27 cellular contexts compared by ENCODE assay signal in the genomic region with DNA sequence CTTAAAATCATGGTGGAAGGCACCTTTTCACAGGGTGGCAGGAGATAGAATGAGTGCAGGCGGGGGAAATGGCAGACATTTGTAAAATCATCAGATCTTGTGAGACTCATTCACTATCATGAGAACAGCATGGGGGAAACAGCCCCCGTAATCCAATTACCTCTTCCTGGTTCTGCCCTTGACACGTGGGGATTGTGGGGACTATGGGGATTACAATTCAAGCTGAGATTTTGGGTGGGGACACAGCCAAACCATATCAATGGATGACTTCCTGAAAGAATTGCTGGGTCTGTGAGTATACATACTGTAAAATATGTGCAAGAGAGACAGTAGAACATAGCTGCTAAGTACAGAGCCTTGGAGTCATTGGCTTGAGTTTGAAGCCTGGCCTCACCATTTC.
"Had no signal": no experiment of that assay in that cellular context is flagged by ENCODE, and none has a peak within 500 bp of the region (broad histone marks: within the 10 kb centered on the region; RNA-seq: fewer than 3 reads in every experiment).

No MANE protein-coding gene starts in this region.

- H3K9me3 ChIP-seq: gastroesophageal sphincter, heart right ventricle, left ventricle myocardium inferior, lower lobe of right lung, mucosa of descending colon, right lobe of liver, stomach, thyroid gland, vagina had no signal

- H3K4me3 Mint-ChIP-seq: immature natural killer cell; mesothelial cell of epicardium; naive B cell; natural killer cell treated with Interleukin-12 subunit alpha and Interleukin-12 subunit beta and Interleukin-15 and Interleukin-18, amount 100 ng/mL, for 72 hours; neural progenitor cell; stimulated activated naive B cell treated with anti-CD40 and anti-IgM and Interleukin-4, amounts not matched to agents 10 μg/mL and 1 μg/mL and 100 μg/mL, for 72 hours had no signal

- ATAC-seq: gastroesophageal sphincter; heart right ventricle; left colon; lower lobe of right lung; mucosa of descending colon; natural killer cell treated with Interleukin-12 subunit alpha and Interleukin-12 subunit beta and Interleukin-15 and Interleukin-18, amount 100 ng/mL, for 72 hours; right lobe of liver; stimulated activated naive B cell treated with anti-CD40 and anti-IgM and Interleukin-4, amounts not matched to agents 10 μg/mL and 1 μg/mL and 100 μg/mL, for 72 hours had no signal

- H3K27ac ChIP-seq: gastroesophageal sphincter, heart right ventricle, left ventricle myocardium inferior, lower lobe of right lung, neural progenitor cell, parathyroid adenoma, right lobe of liver, stomach, thyroid gland, vagina had no signal

- H3K36me3 Mint-ChIP-seq: natural killer cell treated with Interleukin-12 subunit alpha and Interleukin-12 subunit beta and Interleukin-15 and Interleukin-18, amount 100 ng/mL, for 72 hours had no signal

- H3K9me3 Mint-ChIP-seq: naive B cell; natural killer cell treated with Interleukin-12 subunit alpha and Interleukin-12 subunit beta and Interleukin-15 and Interleukin-18, amount 100 ng/mL, for 72 hours; stimulated activated naive B cell treated with anti-CD40 and anti-IgM and Interleukin-4, amounts not matched to agents 10 μg/mL and 1 μg/mL and 100 μg/mL, for 72 hours had no signal

- H3K27ac Mint-ChIP-seq: immature natural killer cell; natural killer cell treated with Interleukin-12 subunit alpha and Interleukin-12 subunit beta and Interleukin-15 and Interleukin-18, amount 100 ng/mL, for 72 hours; neural progenitor cell; stimulated activated naive B cell treated with anti-CD40 and anti-IgM and Interleukin-4, amounts not matched to agents 10 μg/mL and 1 μg/mL and 100 μg/mL, for 72 hours had no signal

- H3K27me3 Mint-ChIP-seq: naive B cell; progenitor cell of endocrine pancreas; stimulated activated naive B cell treated with anti-CD40 and anti-IgM and Interleukin-4, amounts not matched to agents 10 μg/mL and 1 μg/mL and 100 μg/mL, for 72 hours had no signal

- H3K4me3 ChIP-seq: gastroesophageal sphincter, heart right ventricle, left ventricle myocardium inferior, lower lobe of right lung, mucosa of descending colon, neural progenitor cell, right lobe of liver, stomach, thyroid gland, vagina had no signal

- DNase-seq: cortex of kidney; foreskin fibroblast; heart right ventricle; hypothalamus; immature natural killer cell; islet precursor cell; kidney glomerular epithelial cell; left colon; left ventricle myocardium inferior; lower lobe of right lung; mucosa of descending colon; naive B cell; right lobe of liver; small intestine; stimulated activated CD4-positive, alpha-beta T cell treated with anti-CD3 and anti-CD28 coated beads, Interleukin-15, amount 100 ng/mL, for 24 hours; stimulated activated CD4-positive, alpha-beta T cell treated with anti-CD3 and anti-CD28 coated beads, Interleukin-2, amount 100 ng/mL, for 48 hours; stimulated activated naive B cell treated with anti-CD40 and anti-IgM and Interleukin-4, amounts not matched to agents 10 μg/mL and 1 μg/mL and 100 μg/mL, for 72 hours; stomach; thyroid gland; trophoblast cell had no signal

- H3K9ac ChIP-seq: neural progenitor cell, parathyroid adenoma had no signal

- H3K36me3 ChIP-seq: gastroesophageal sphincter, heart right ventricle, left ventricle myocardium inferior, lower lobe of right lung, neural progenitor cell, right lobe of liver, stomach, thyroid gland, vagina had no signal

- H3K4me1 Mint-ChIP-seq: neural progenitor cell had no signal
